Comparison of ENCODE assay signal across 23 cellular contexts in the genomic region with DNA sequence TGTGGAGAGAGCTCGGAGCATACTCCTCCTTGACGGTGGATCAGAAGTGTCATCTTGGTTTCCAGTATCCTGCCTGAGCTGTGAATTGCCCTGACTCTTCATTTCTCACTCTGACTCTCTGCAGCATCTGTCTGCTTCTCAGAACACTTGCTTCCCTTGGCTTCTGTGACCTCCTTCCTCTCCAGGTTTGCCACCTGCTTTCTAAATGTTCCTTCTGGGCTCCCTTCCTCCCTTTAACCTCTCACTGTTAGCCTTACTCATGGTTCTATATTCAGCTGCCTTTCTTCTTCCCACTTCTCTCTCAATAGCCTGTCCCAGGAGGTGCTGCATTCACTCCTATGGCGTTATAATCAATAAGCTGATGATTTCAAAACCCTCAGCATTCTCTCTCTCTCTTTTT. TPM values are rescaled to one million over a fixed set of nuclear protein-coding genes. Genes with fewer than 3 reads are reported as not detected.
DNase-seq lines count a peak whose midpoint lies in the region; ATAC-seq and TF ChIP-seq lines count a peak whose summit lies in the region.
"Had no signal": no experiment of that assay in that cellular context is flagged by ENCODE, and none has a peak within 500 bp of the region (broad histone marks: within the 10 kb centered on the region; RNA-seq: fewer than 3 reads in every experiment).

No MANE protein-coding gene starts in this region.

- no peaks in the 10 kb centered on the region for H3K36me3 ChIP-seq in neutrophil
- no peaks in the 10 kb centered on the region for H3K36me3 ChIP-seq in tibial artery
- H3K36me3 ChIP-seq: BLaER1 had no signal

- H3K9me3 Mint-ChIP-seq in natural killer cell treated with Interleukin-12 subunit alpha and Interleukin-12 subunit beta and Interleukin-15 and Interleukin-18, amount 100 ng/mL, for 72 hours = no peaks in the 10 kb centered on the region
- H3K9me3 Mint-ChIP-seq in natural killer cell = no peaks in the 10 kb centered on the region
- peaks cover 3% of the 10 kb centered on the region for H3K9me3 Mint-ChIP-seq in T-helper 1 cell treated with Interleukin-12 subunit alpha and Interleukin-12 subunit beta and Interleukin-4 antibody, amounts not matched to agents 30 μg/mL and 1 μg/mL, for 36 hours

- peaks cover 32 to 37% of the 10 kb centered on the region in 2 donors for H3K4me1 Mint-ChIP-seq in natural killer cell treated with Interleukin-12 subunit alpha and Interleukin-12 subunit beta and Interleukin-15 and Interleukin-18, amount 100 ng/mL, for 72 hours (ENCODE audit: low read depth in 2 of 2)
- peaks cover 17 to 22% of the 10 kb centered on the region in 2 donors for H3K4me1 Mint-ChIP-seq in natural killer cell
- H3K4me1 Mint-ChIP-seq in T-helper 1 cell treated with Interleukin-12 subunit alpha and Interleukin-12 subunit beta and Interleukin-4 antibody, amounts not matched to agents 30 μg/mL and 1 μg/mL, for 36 hours (ENCODE audit: low read depth) = peaks cover 26% of the 10 kb centered on the region

- peaks cover 0 to 10% of the 10 kb centered on the region in 2 donors for H3K27me3 Mint-ChIP-seq in natural killer cell treated with Interleukin-12 subunit alpha and Interleukin-12 subunit beta and Interleukin-15 and Interleukin-18, amount 100 ng/mL, for 72 hours
- H3K27me3 Mint-ChIP-seq in natural killer cell (ENCODE audit: low read depth in 2 of 2) = peaks cover 3 to 5% of the 10 kb centered on the region in 2 donors
- H3K27me3 Mint-ChIP-seq in T-helper 1 cell treated with Interleukin-12 subunit alpha and Interleukin-12 subunit beta and Interleukin-4 antibody, amounts not matched to agents 30 μg/mL and 1 μg/mL, for 36 hours (ENCODE audit: low read depth) = peaks cover 3% of the 10 kb centered on the region

- peak overlapping the region; percentile 14 to 66 for H3K27ac Mint-ChIP-seq in natural killer cell treated with Interleukin-12 subunit alpha and Interleukin-12 subunit beta and Interleukin-15 and Interleukin-18, amount 100 ng/mL, for 72 hours
- no peak overlapping the region for H3K27ac Mint-ChIP-seq in natural killer cell
- H3K27ac Mint-ChIP-seq in T-helper 1 cell treated with Interleukin-12 subunit alpha and Interleukin-12 subunit beta and Interleukin-4 antibody, amounts not matched to agents 30 μg/mL and 1 μg/mL, for 36 hours = peak overlapping the region; percentile 8

- no peak for DNase-seq in natural killer cell treated with Interleukin-12 subunit alpha and Interleukin-12 subunit beta and Interleukin-15 and Interleukin-18, amount 100 ng/mL, for 72 hours (ENCODE audit: low spot score)
- DNase-seq in natural killer cell (no peak), tibial artery (no peak), mucosa of gallbladder (ENCODE audit: low spot score) (no peak)
- DNase-seq: CD4-positive, CD25-positive, alpha-beta regulatory T cell; DMS53; GM23248; H7; Kasumi-1; NCI-H1092 treated with DMSO at 0.1 percent for 48 hours; NCI-H1436; NCI-H1930; NCI-H2107; NCI-H446; NCI-H524 treated with DMSO at 0.1 percent for 48 hours; NCI-H774; SHP77 had no signal

- H3K27ac ChIP-seq in neutrophil (peak overlapping the region; percentile 99), tibial artery (no peak overlapping the region)
- H3K27ac ChIP-seq: BLaER1, GM23248, RWPE1 had no signal

- H3K4me1 ChIP-seq in neutrophil (ENCODE audit: control insufficient read depth in 1 of 2, insufficient read depth in 1 of 2, low read depth in 1 of 2, low read length in 1 of 2) = peaks cover 55 to 58% of the 10 kb centered on the region in 2 experiments
- H3K4me1 ChIP-seq in tibial artery = no peaks in the 10 kb centered on the region

- H3K4me3 ChIP-seq in neutrophil (ENCODE audit: low read depth in 1 of 2, low read length in 1 of 2) (no peak overlapping the region), tibial artery (no peak overlapping the region)
- H3K4me3 ChIP-seq: BLaER1, GM23248 had no signal

- ATAC-seq in natural killer cell treated with Interleukin-12 subunit alpha and Interleukin-12 subunit beta and Interleukin-15 and Interleukin-18, amount 100 ng/mL, for 72 hours = no peak
- ATAC-seq in natural killer cell = no peak
- no peak for ATAC-seq in esophagus mucosa
- ATAC-seq: HepG2 had no signal

- intact Hi-C loops in natural killer cell (cut with micrococcal nuclease) = no loop called here
- intact Hi-C loops in tibial artery (cut with DNase I; ENCODE audit: low total_unique reads) = no loop called here

- H3K36me3 Mint-ChIP-seq in natural killer cell treated with Interleukin-12 subunit alpha and Interleukin-12 subunit beta and Interleukin-15 and Interleukin-18, amount 100 ng/mL, for 72 hours = peaks cover 5% of the 10 kb centered on the region
- H3K36me3 Mint-ChIP-seq in natural killer cell = no peaks in the 10 kb centered on the region
- peaks cover 5% of the 10 kb centered on the region for H3K36me3 Mint-ChIP-seq in T-helper 1 cell treated with Interleukin-12 subunit alpha and Interleukin-12 subunit beta and Interleukin-4 antibody, amounts not matched to agents 30 μg/mL and 1 μg/mL, for 36 hours (ENCODE audit: low read depth)
- H3K36me3 Mint-ChIP-seq: CD4-positive, CD25-positive, alpha-beta regulatory T cell had no signal

- no peaks in the 10 kb centered on the region for H3K27me3 ChIP-seq in neutrophil
- peaks cover 0 to 6% of the 10 kb centered on the region in 2 donors for H3K27me3 ChIP-seq in tibial artery
- H3K27me3 ChIP-seq: BLaER1 had no signal

- H3K9me3 ChIP-seq in neutrophil (no peaks in the 10 kb centered on the region), tibial artery (no peaks in the 10 kb centered on the region)

- no peak overlapping the region for H3K4me3 Mint-ChIP-seq in natural killer cell treated with Interleukin-12 subunit alpha and Interleukin-12 subunit beta and Interleukin-15 and Interleukin-18, amount 100 ng/mL, for 72 hours
- H3K4me3 Mint-ChIP-seq in natural killer cell = no peak overlapping the region
- no peak overlapping the region for H3K4me3 Mint-ChIP-seq in T-helper 1 cell treated with Interleukin-12 subunit alpha and Interleukin-12 subunit beta and Interleukin-4 antibody, amounts not matched to agents 30 μg/mL and 1 μg/mL, for 36 hours
- H3K4me3 Mint-ChIP-seq: CD4-positive, CD25-positive, alpha-beta regulatory T cell had no signal

- TF ChIP-seq CTCF in natural killer cell (IDR thresholded peaks at IDR 0.05) (no peak), neutrophil (IDR thresholded peaks at IDR 0.05) (no peak), tibial artery (IDR thresholded peaks at IDR 0.05) (no peak)

RNA-seq across cellular contexts. Expression of gene PRKAR1A, which starts 11.2 kb away (rescaled TPM):
- total RNA-seq in natural killer cell treated with Interleukin-12 subunit alpha and Interleukin-12 subunit beta and Interleukin-15 and Interleukin-18, amount 100 ng/mL, for 72 hours = 100 to 1,000 TPM; 154 to 230 TPM
- 100 to 1,000 TPM; 215 to 267 (median 234) TPM for total RNA-seq in natural killer cell
- 258 TPM for total RNA-seq in mucosa of gallbladder
- total RNA-seq in esophagus mucosa = 149 TPM

RNA-seq across cellular contexts. Expression of gene WIPI1, which starts 43.8 kb away (rescaled TPM):
- 10 to 100 TPM; 26.5 to 39.1 TPM for total RNA-seq in natural killer cell treated with Interleukin-12 subunit alpha and Interleukin-12 subunit beta and Interleukin-15 and Interleukin-18, amount 100 ng/mL, for 72 hours
- 10 to 100 TPM; 29.0 to 41.4 (median 32.0) TPM for total RNA-seq in natural killer cell
- total RNA-seq in mucosa of gallbladder = 61.9 TPM
- total RNA-seq in esophagus mucosa = 13.3 TPM

Comparison
In these comparisons a context has a peak if more than half of its experiments do, and no peak if none do; other contexts are left out.
1. H3K27ac Mint-ChIP-seq: peak in natural killer cell treated with Interleukin-12 subunit alpha and Interleukin-12 subunit beta and Interleukin-15 and Interleukin-18, amount 100 ng/mL, for 72 hours (2 of 2) and T-helper 1 cell treated with Interleukin-12 subunit alpha and Interleukin-12 subunit beta and Interleukin-4 antibody, amounts not matched to agents 30 μg/mL and 1 μg/mL, for 36 hours (single experiment); none in natural killer cell (0 of 2).